ENCODE assay signal across 18 cellular contexts in genomic region chr15:31333820-31334219, GRCh38. TPM values are rescaled to one million over a fixed set of nuclear protein-coding genes. Genes with fewer than 3 reads are reported as not detected.
DNase-seq lines count a peak whose midpoint lies in the region; ATAC-seq and TF ChIP-seq lines count a peak whose summit lies in the region.
"Had no signal": no experiment of that assay in that cellular context is flagged by ENCODE, and none has a peak within 500 bp of the region (broad histone marks: within the 10 kb centered on the region; RNA-seq: fewer than 3 reads in every experiment).

No MANE protein-coding gene starts in this region.

- no peak for DNase-seq in heart right ventricle
- DNase-seq in cardiac septum (ENCODE audit: low spot score), result no peak
- DNase-seq in OCI-LY7 (ENCODE audit: low spot score), result no peak
- no peak for DNase-seq in lung (ENCODE audit: low spot score)
- DNase-seq in NCI-H345 (lab: John Stamatoyannopoulos, UW), result no peak
- DNase-seq in glomerular visceral epithelial cell (ENCODE audit: extremely low spot score), result no peak
- DNase-seq: activated CD4-positive, alpha-beta T cell treated with anti-CD3 and anti-CD28 coated beads, Interleukin-2, amount 50 U/mL, for 4 hours; activated naive CD8-positive, alpha-beta T cell treated with anti-CD3 and anti-CD28 coated beads, Interleukin-2, amount 10 ng/mL, durations not matched to agents 7 days and 5 days; activated T-cell treated with anti-CD3 and anti-CD28 coated beads, Interleukin-2, amount 50 U/mL, for 4 hours; EL; glutamatergic neuron; GOT3; naive B cell; NCI-H1694 treated with DMSO at 0.1 percent for 48 hours; NCI-H226 had no signal

- H3K27me3 ChIP-seq in heart right ventricle, result no peaks in the 10 kb centered on the region
- H3K27me3 ChIP-seq in lung (ENCODE audit: control insufficient read depth, insufficient read depth), result no peaks in the 10 kb centered on the region
- H3K27me3 ChIP-seq in thymus (ENCODE audit: control insufficient read depth, insufficient read depth), result no peaks in the 10 kb centered on the region

- intact Hi-C loops in heart right ventricle (cut with DNase I), result loop anchor here in 3 of 10 donors (2.0 to 10.0 kb wide), 4 partner anchors 19 to 151 kb away; no protein-coding TSS in a partner anchor
- intact Hi-C loops in cardiac septum (cut with DNase I), result no loop called here
- intact Hi-C loops in OCI-LY7 (cut with micrococcal nuclease; ENCODE audit: unreplicated experiment), result no loop called here

- peaks cover 99% of the 10 kb centered on the region for H3K79me2 ChIP-seq in OCI-LY7 (ENCODE audit: insufficient read depth, low read depth, low read length)

- H3K27ac ChIP-seq in heart right ventricle (peak overlapping the region in 9 of 10 donors; percentile 24 to 100 (median 74)), OCI-LY7 (ENCODE audit: low read depth, low read length, poor library complexity, severe bottlenecking) (no peak overlapping the region), lung (ENCODE audit: low read depth in 1 of 2, low read length in 1 of 2) (peak overlapping the region; percentile 39 to 68), thymus (ENCODE audit: low read depth) (peak overlapping the region; percentile 42)

- no peaks in the 10 kb centered on the region for H3K9me2 ChIP-seq in OCI-LY7 (ENCODE audit: insufficient read depth, low read length)

- POLR2A ChIA-PET in OCI-LY7 (lab: Charles Lee), result no interaction called here

- TF ChIP-seq CTCF in heart right ventricle (IDR thresholded peaks at IDR 0.05) (no peak), OCI-LY7 (conservative IDR thresholded peaks at IDR 0.05; ENCODE audit: low read length) (no peak), lung (IDR thresholded peaks at IDR 0.05; ENCODE audit: control extremely low read depth, extremely low read depth) (no peak)

- CTCF ChIA-PET in OCI-LY7 (lab: Charles Lee; ENCODE audit: unreplicated experiment), result interaction anchor here (0.6 kb wide), 1 partner anchor 59 kb away, joined by 4 read pairs; no protein-coding TSS in a partner anchor

- no peaks in the 10 kb centered on the region for H3K36me3 ChIP-seq in heart right ventricle
- H3K36me3 ChIP-seq in OCI-LY7 (ENCODE audit: insufficient read depth, low read length), result peaks cover 35% of the 10 kb centered on the region
- no peaks in the 10 kb centered on the region for H3K36me3 ChIP-seq in lung (ENCODE audit: control insufficient read depth in 2 of 2, insufficient read depth in 2 of 2, low read length in 2 of 2)
- peaks cover 55% of the 10 kb centered on the region for H3K36me3 ChIP-seq in thymus (ENCODE audit: control insufficient read depth, insufficient read depth)

- no peak for ATAC-seq in heart right ventricle
- ATAC-seq in lung (ENCODE audit: insufficient read depth, low FRiP score), result no peak
- ATAC-seq in HG02938 (IDR thresholded peaks at IDR 0.05; ENCODE audit: unreplicated experiment), result no peak
- ATAC-seq: activated T-cell treated with anti-CD3 and anti-CD28 coated beads, Interleukin-2, amount 50 U/mL, for 4 hours; esophagus mucosa had no signal

- H4K20me1 ChIP-seq in OCI-LY7 (ENCODE audit: insufficient read depth, low read length), result peaks cover 46% of the 10 kb centered on the region; the same call in 1 of the 2 replicates

- H3K4me1 ChIP-seq in heart right ventricle, result peaks cover 73 to 99% (median 98%) of the 10 kb centered on the region in 9 donors
- peaks cover 96% of the 10 kb centered on the region for H3K4me1 ChIP-seq in OCI-LY7 (ENCODE audit: insufficient read depth, low read length, poor library complexity, severe bottlenecking)
- peaks cover 64 to 71% of the 10 kb centered on the region in 2 donors for H3K4me1 ChIP-seq in lung (ENCODE audit: control insufficient read depth in 2 of 2, insufficient read depth in 2 of 2, low read length in 2 of 2)
- H3K4me1 ChIP-seq in thymus (ENCODE audit: control insufficient read depth, insufficient read depth, low read length), result peaks cover 86% of the 10 kb centered on the region

- H2AFZ ChIP-seq in OCI-LY7 (ENCODE audit: low read length), result no peak overlapping the region

- 98 to 100% methylated on average over 3 of the region's 3 CpGs for WGBS in heart right ventricle, 2 donors
- 91 to 93% methylated on average over 3 of the region's 3 CpGs for WGBS in lung, 2 donors
- 97% methylated on average over 3 of the region's 3 CpGs for WGBS in thymus

- no TSS peak for BruUV-seq in OCI-LY7 (replicated peaks; lab: Mats Ljungman, UMichigan)

- peak overlapping the region; percentile 89 for H3K4me2 ChIP-seq in OCI-LY7 (ENCODE audit: low read length)

- no peaks in the 10 kb centered on the region for H3K9me3 ChIP-seq in heart right ventricle
- no peaks in the 10 kb centered on the region for H3K9me3 ChIP-seq in OCI-LY7 (ENCODE audit: low read length)
- no peaks in the 10 kb centered on the region for H3K9me3 ChIP-seq in lung (ENCODE audit: control insufficient read depth in 2 of 2, insufficient read depth in 1 of 2, low read length in 1 of 2)
- no peaks in the 10 kb centered on the region for H3K9me3 ChIP-seq in thymus (ENCODE audit: control insufficient read depth)

- H3K4me3 ChIP-seq in heart right ventricle, result no peak overlapping the region
- no peak overlapping the region for H3K4me3 ChIP-seq in OCI-LY7 (ENCODE audit: low read depth, low read length, poor library complexity, severe bottlenecking)
- no peak overlapping the region for H3K4me3 ChIP-seq in lung
- H3K4me3 ChIP-seq in thymus (ENCODE audit: low read length), result peak overlapping the region; percentile 26

RNA-seq across cellular contexts. Expression of gene KLF13, which starts 7.2 kb away (rescaled TPM):
- total RNA-seq in heart right ventricle (100 to 1,000 TPM in 1 of 10 donors, 10 to 100 TPM in 9; 28.4 to 101 (median 49.4) TPM), cardiac septum (35.7 TPM), OCI-LY7 (2022) (62.6 and 63.2 TPM in 2 replicates), lung (100 to 1,000 TPM in 1 of 2 donors, 10 to 100 TPM in 1; 38.3 to 157 TPM)
- polyA plus RNA-seq in heart right ventricle (10 to 100 TPM; 32.9 to 44.0 TPM), lung (10 to 100 TPM; 47.1 to 63.2 TPM), thymus (107 TPM)
- total RNA-seq in OCI-LY7 (2014; rRNA removed; shearing (Covaris generic)), result 62.0 and 64.6 TPM in 2 replicates
